8 cellular contexts compared by ENCODE assay signal in the genomic region with DNA sequence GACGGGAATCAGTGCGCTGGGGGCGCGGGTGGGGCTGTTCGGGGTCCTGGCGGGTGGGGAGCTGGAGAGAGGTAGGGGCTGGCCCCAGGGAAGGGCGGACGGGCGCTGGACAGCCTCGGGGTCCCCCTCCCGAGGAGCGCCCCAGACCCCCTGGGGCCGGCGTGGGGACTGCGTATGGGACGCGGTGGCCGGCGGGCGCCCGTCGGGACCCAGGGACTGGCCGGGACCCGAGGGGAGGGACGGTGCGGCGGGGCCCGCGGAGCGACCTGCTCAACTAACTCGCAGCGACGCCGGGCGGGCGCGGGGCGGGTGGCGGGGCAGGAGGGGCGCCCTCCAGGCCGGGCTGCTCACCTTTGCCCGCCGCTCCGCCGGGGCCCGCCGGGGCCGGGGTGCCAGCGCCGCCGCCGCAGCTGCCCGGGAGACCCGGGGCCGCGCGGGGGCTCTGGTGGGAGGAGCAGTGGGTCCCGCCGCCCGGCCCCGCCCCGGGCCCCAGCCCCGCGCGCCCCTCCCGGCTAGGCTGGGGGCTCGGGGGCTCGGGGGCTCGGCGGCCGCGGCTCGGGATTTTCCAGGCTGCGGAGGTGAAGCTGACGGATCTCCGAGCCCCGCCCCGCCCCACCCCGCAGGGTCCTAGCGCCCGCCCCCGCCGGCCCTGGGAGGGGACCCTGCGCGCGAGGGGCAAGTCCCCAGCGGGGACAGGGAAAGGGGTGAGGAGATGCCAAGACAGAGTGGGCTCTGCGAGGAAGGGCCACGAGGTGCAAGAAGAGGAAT. TPM values are rescaled to one million over a fixed set of nuclear protein-coding genes. Genes with fewer than 3 reads are reported as not detected.
DNase-seq lines count a peak whose midpoint lies in the region; ATAC-seq and TF ChIP-seq lines count a peak whose summit lies in the region.

No MANE protein-coding gene starts in this region.

- H3K36me3 Mint-ChIP-seq in type B pancreatic cell, result peaks cover 6% of the 10 kb centered on the region

- H3K4me2 ChIP-seq in neuronal stem cell (ENCODE audit: insufficient read depth, low read length, poor library complexity, severe bottlenecking), result peak overlapping the region; percentile 76

- peak overlapping the region; percentile 84 for H2BK5ac ChIP-seq in neuronal stem cell (ENCODE audit: low read length)

- no peaks in the 10 kb centered on the region for H3K79me1 ChIP-seq in neuronal stem cell (ENCODE audit: low read depth, low read length)

- H3K27ac Mint-ChIP-seq in type B pancreatic cell, result peak overlapping the region; percentile 94

- H3K27ac ChIP-seq in esophagus muscularis mucosa (replicated peaks in 1 of 4) (peak overlapping the region; percentile 39 to 68 (median 60)), neuronal stem cell (replicated peaks; ENCODE audit: low read length) (no peak overlapping the region)

- H3K36me3 ChIP-seq in esophagus muscularis mucosa (peaks cover 0 to 5% (median 0%) of the 10 kb centered on the region in 4 donors), neuronal stem cell (replicated peaks in 1 of 2; ENCODE audit: control insufficient read depth in 2 of 2, insufficient read depth in 2 of 2, low read length in 2 of 2) (no peaks in the 10 kb centered on the region)

- H2BK120ac ChIP-seq in neuronal stem cell (ENCODE audit: low read depth, low read length), result no peak overlapping the region

- H3K27me3 ChIP-seq in esophagus muscularis mucosa (no peaks in the 10 kb centered on the region), neuronal stem cell (ENCODE audit: control insufficient read depth in 3 of 3, insufficient read depth in 3 of 3, low read depth in 1 of 3, low read length in 3 of 3) (peaks cover 0 to 35% (median 16%) of the 10 kb centered on the region in 3 experiments)

- peak overlapping the region; percentile 70 for H2BK15ac ChIP-seq in neuronal stem cell (ENCODE audit: low read length)

- no peak overlapping the region for H4K8ac ChIP-seq in neuronal stem cell (ENCODE audit: low read depth, low read length)

- TF ChIP-seq EP300 in esophagus muscularis mucosa (IDR thresholded peaks at IDR 0.05), result no peak

- no peaks in the 10 kb centered on the region for H3K9me3 Mint-ChIP-seq in type B pancreatic cell

- H3K4me1 Mint-ChIP-seq in type B pancreatic cell (ENCODE audit: unreplicated experiment), result peaks cover 39% of the 10 kb centered on the region

- intact Hi-C loops in esophagus muscularis mucosa (cut with DNase I), result no loop called here

- peak overlapping the region; percentile 90 for H2AK5ac ChIP-seq in neuronal stem cell (ENCODE audit: low read depth, low read length)

- H2BK12ac ChIP-seq in neuronal stem cell (ENCODE audit: low read length), result no peak overlapping the region

- no peak overlapping the region for H4K91ac ChIP-seq in neuronal stem cell (ENCODE audit: low read depth, low read length, poor library complexity)

- H3K4me1 ChIP-seq in esophagus muscularis mucosa, result peaks cover 29 to 55% (median 49%) of the 10 kb centered on the region in 4 donors
- peaks cover 6 to 13% of the 10 kb centered on the region in 2 donors for H3K4me1 ChIP-seq in neuronal stem cell (ENCODE audit: control insufficient read depth in 2 of 2, insufficient read depth in 1 of 2, low read depth in 1 of 2, low read length in 2 of 2)

- no peak overlapping the region for H3K14ac ChIP-seq in neuronal stem cell (ENCODE audit: low read length)

- H3K4me3 Mint-ChIP-seq in type B pancreatic cell, result peak overlapping the region; percentile 91

- H3K23ac ChIP-seq in neuronal stem cell (ENCODE audit: low read depth, low read length, poor library complexity), result peak overlapping the region; percentile 52

- no peaks in the 10 kb centered on the region for H3K27me3 Mint-ChIP-seq in type B pancreatic cell

- TF ChIP-seq CTCF in esophagus muscularis mucosa (IDR thresholded peaks at IDR 0.05) (no peak), type B pancreatic cell (conservative IDR thresholded peaks at IDR 0.05) (no peak)

- TF ChIP-seq POLR2A in esophagus muscularis mucosa (IDR thresholded peaks at IDR 0.05; ENCODE audit: low read depth), result no peak

- H3K18ac ChIP-seq in neuronal stem cell (ENCODE audit: low read length), result peak overlapping the region; percentile 75

- DNase-seq in NCI-H146 treated with DMSO at 0.1 percent for 48 hours (lab: John Stamatoyannopoulos, UW; ENCODE audit: unreplicated experiment) (peak; percentile 13), activated T-cell treated with anti-CD3 and anti-CD28 coated beads for 48 hours (ENCODE audit: low read depth) (peak; percentile 39), esophagus muscularis mucosa (ENCODE audit: extremely low spot score) (no peak), neuronal stem cell (ENCODE audit: low spot score) (no peak), type B pancreatic cell (ENCODE audit: extremely low spot score, unreplicated experiment) (no peak), Ammon's horn (ENCODE audit: low spot score) (no peak), NOMO-1 (lab: John Stamatoyannopoulos, UW; ENCODE audit: unreplicated experiment in 2 of 2) (no peak)

- no peak overlapping the region for H3K4ac ChIP-seq in neuronal stem cell (ENCODE audit: low read length)

- peak; percentile 63 for ATAC-seq in GM18502 (IDR thresholded peaks at IDR 0.05; ENCODE audit: poor library complexity, unreplicated experiment)

- H3K4me3 ChIP-seq in esophagus muscularis mucosa (peak overlapping the region; percentile 74 to 89 (median 84)), neuronal stem cell (ENCODE audit: low read length in 2 of 2) (peak overlapping the region; percentile 38 to 78)

- H2AFZ ChIP-seq in neuronal stem cell (ENCODE audit: low read length), result peak overlapping the region; percentile 81

- 0% methylated on average over 2 of the region's 89 CpGs for WGBS in esophagus muscularis mucosa
- no CpG with 5 or more reads among the region's 89 CpGs for WGBS in neuronal stem cell (ENCODE audit: extremely low coverage in 2 of 2, insufficient read length in 2 of 2, insufficient replicate concordance in 1 of 2), 2 donors

- H3K9me3 ChIP-seq in esophagus muscularis mucosa, result no peaks in the 10 kb centered on the region
- no peaks in the 10 kb centered on the region for H3K9me3 ChIP-seq in neuronal stem cell (replicated peaks in 1 of 2; ENCODE audit: control insufficient read depth in 2 of 2, insufficient read depth in 1 of 2, low read depth in 1 of 2, low read length in 2 of 2)

- peak overlapping the region; percentile 70 for H3K9ac ChIP-seq in neuronal stem cell (ENCODE audit: low read depth, low read length, poor library complexity)

RNA-seq across cellular contexts. Expression of gene STARD10, which starts 12.3 kb away (rescaled TPM):
- total RNA-seq in esophagus muscularis mucosa (10 to 100 TPM; 26.6 to 75.4 (median 58.1) TPM), type B pancreatic cell (ENCODE audit: low replicate concordance) (170 and 313 TPM in 2 replicates)
- polyA plus RNA-seq in neuronal stem cell (2013, experiment 1 of 2), result 19.9 TPM
- 17.9 TPM for polyA plus RNA-seq in neuronal stem cell (2013, experiment 2 of 2)

RNA-seq across cellular contexts. Expression of gene ARAP1, which starts 29.3 kb away (rescaled TPM):
- 100 to 1,000 TPM in 3 of 4 donors, 10 to 100 TPM in 1; 83.7 to 115 (median 110) TPM for total RNA-seq in esophagus muscularis mucosa
- 15.2 TPM for polyA plus RNA-seq in neuronal stem cell (2013, experiment 1 of 2)
- 15.9 TPM for polyA plus RNA-seq in neuronal stem cell (2013, experiment 2 of 2)
- total RNA-seq in type B pancreatic cell (ENCODE audit: low replicate concordance), result 80.5 and 149 TPM in 2 replicates

RNA-seq across cellular contexts. Expression of gene ATG16L2, which starts 32.7 kb away (rescaled TPM):
- 10 to 100 TPM; 11.8 to 19.3 (median 18.2) TPM for total RNA-seq in esophagus muscularis mucosa
- polyA plus RNA-seq in neuronal stem cell (2013, experiment 1 of 2), result 18.3 TPM
- polyA plus RNA-seq in neuronal stem cell (2013, experiment 2 of 2), result 16.1 TPM
- total RNA-seq in type B pancreatic cell (ENCODE audit: low replicate concordance), result 26.3 and 29.5 TPM in 2 replicates

Comparison
In these comparisons a context has a peak if more than half of its experiments do, and no peak if none do; other contexts are left out.
1. DNase-seq: peak in NCI-H146 treated with DMSO at 0.1 percent for 48 hours (single experiment) and activated T-cell treated with anti-CD3 and anti-CD28 coated beads for 48 hours (single experiment); none in esophagus muscularis mucosa (single experiment), neuronal stem cell (single experiment), type B pancreatic cell (single experiment), Ammon's horn (single experiment) and NOMO-1 (0 of 2).